19 cellular contexts compared by ENCODE assay signal in the genomic region with DNA sequence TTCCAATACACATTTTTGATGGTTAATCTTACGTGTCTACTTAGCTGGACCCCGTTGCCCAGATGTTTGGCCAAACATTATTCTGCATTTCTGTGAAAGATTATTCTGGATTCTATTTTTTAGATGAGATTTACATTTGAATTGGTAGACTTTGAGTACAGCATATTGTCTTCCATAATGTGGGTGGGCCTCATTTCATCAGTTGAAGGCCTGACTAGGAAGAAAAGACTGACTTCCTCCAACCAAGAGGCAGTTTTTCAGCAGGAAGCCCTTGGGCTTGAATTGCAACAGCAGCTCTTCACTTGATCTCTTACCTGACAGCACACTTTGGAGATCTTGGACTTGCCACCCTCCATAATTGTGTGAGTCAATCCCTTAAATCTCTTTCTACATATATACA.
"Had no signal": no experiment of that assay in that cellular context is flagged by ENCODE, and none has a peak within 500 bp of the region (broad histone marks: within the 10 kb centered on the region; RNA-seq: fewer than 3 reads in every experiment).

No MANE protein-coding gene starts in this region.

- DNase-seq: naive thymus-derived CD8-positive, alpha-beta T cell; nephron progenitor cell; nucleus accumbens; pancreas; psoas muscle; right cardiac atrium; right lobe of liver; sigmoid colon; small intestine; stimulated activated CD4-positive, alpha-beta T cell treated with anti-CD3 and anti-CD28 coated beads, Interleukin-15, amount 100 ng/mL, for 24 hours; stimulated activated CD4-positive, alpha-beta T cell treated with anti-CD3 and anti-CD28 coated beads, Interleukin-2, amount 100 ng/mL, for 24 hours; stimulated activated CD4-positive, alpha-beta T cell treated with anti-CD3 and anti-CD28 coated beads, Interleukin-2, amount 100 ng/mL, for 48 hours; stimulated activated CD4-positive, alpha-beta T cell treated with anti-CD3 and anti-CD28 coated beads, Interleukin-4, amount 100 ng/mL, for 24 hours; stimulated activated naive B cell treated with anti-CD40 and anti-IgM and Interleukin-4, amounts not matched to agents 10 μg/mL and 1 μg/mL and 100 μg/mL, for 72 hours; stimulated activated naive CD4-positive, alpha-beta T cell treated with Interleukin-2 at 50 U/mL for 16 hours; stomach; thyroid gland; trophoblast cell; upper lobe of left lung had no signal
